ENCODE assay signal across 18 cellular contexts in the genomic region with DNA sequence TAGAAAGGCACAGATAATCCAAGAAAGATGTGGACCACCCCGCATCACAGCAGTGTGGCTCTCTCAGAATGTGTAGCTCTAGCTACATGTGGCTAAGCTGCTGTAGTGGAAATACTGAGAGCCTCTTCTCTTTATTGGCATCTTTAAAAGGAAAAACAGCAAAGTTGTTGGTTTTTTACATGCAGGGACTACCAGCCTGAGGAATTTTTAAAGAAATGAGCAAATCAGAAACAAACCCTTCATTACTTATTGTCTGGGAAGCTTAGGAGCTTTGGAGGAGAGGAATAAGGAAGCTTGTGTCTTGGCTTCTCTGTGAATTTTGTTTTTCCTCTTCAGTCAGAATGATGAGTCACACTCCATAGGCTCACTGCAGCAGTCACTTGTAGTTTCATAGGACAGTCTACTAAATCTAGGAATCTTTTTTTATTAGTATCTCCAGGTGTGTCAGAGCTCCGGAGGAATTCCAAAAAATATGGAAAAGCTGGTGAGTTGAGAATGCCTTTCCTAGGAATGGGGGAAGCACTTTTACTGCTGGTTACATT. TPM values are rescaled to one million over a fixed set of nuclear protein-coding genes. Genes with fewer than 3 reads are reported as not detected.
DNase-seq lines count a peak whose midpoint lies in the region; ATAC-seq and TF ChIP-seq lines count a peak whose summit lies in the region.
"Had no signal": no experiment of that assay in that cellular context is flagged by ENCODE, and none has a peak within 500 bp of the region (broad histone marks: within the 10 kb centered on the region; RNA-seq: fewer than 3 reads in every experiment).

No MANE protein-coding gene starts in this region.

- H3K9ac ChIP-seq in GM23248, result no peak overlapping the region
- no peak overlapping the region for H3K9ac ChIP-seq in SK-N-MC (ENCODE audit: insufficient read length)

- H3K27me3 ChIP-seq in GM23248 (replicated peaks; ENCODE audit: insufficient read depth) (no peaks in the 10 kb centered on the region), right atrium auricular region (no peaks in the 10 kb centered on the region)
- H3K27me3 ChIP-seq: hepatocyte, right lobe of liver had no signal

- DNase-seq in GM23248, result peak; percentile 69
- DNase-seq in SK-N-MC (ENCODE audit: low read depth, low spot score), result no peak
- DNase-seq in pons (ENCODE audit: low spot score), result peak; percentile 24
- DNase-seq in right atrium auricular region (ENCODE audit: low spot score), result no peak
- DNase-seq in NK-92 (lab: John Stamatoyannopoulos, UW; ENCODE audit: unreplicated experiment), result no peak
- DNase-seq: amygdala; Caco-2; effector memory CD4-positive, alpha-beta T cell; left colon; MV-4-11; natural killer cell; NCI-H2171 treated with DMSO at 0.1 percent for 48 hours; right lobe of liver; substantia nigra had no signal

- no peaks in the 10 kb centered on the region for H3K79me2 ChIP-seq in GM23248 (ENCODE audit: insufficient read depth)
- H3K79me2 ChIP-seq: hepatocyte had no signal

- ATAC-seq in esophagus mucosa, result peak; percentile 55
- no peak for ATAC-seq in HG03442 (IDR thresholded peaks at IDR 0.05; ENCODE audit: unreplicated experiment)
- ATAC-seq: left colon, natural killer cell, WTC11 had no signal

- TF ChIP-seq CTCF in right atrium auricular region (IDR thresholded peaks at IDR 0.05), result no peak

- no peaks in the 10 kb centered on the region for H4K20me1 ChIP-seq in GM23248 (ENCODE audit: insufficient read depth)

- no peaks in the 10 kb centered on the region for H3K36me3 ChIP-seq in GM23248 (ENCODE audit: low read depth)
- H3K36me3 ChIP-seq in SK-N-MC (ENCODE audit: insufficient read depth, low read length), result peaks cover 80% of the 10 kb centered on the region
- no peaks in the 10 kb centered on the region for H3K36me3 ChIP-seq in right atrium auricular region
- H3K36me3 ChIP-seq: right lobe of liver had no signal

- peak overlapping the region; percentile 54 for H3K27ac ChIP-seq in GM23248
- H3K27ac ChIP-seq in SK-N-MC, result peak overlapping the region; percentile 64; the same call in 1 of the 2 replicates
- no peak overlapping the region for H3K27ac ChIP-seq in right atrium auricular region
- H3K27ac ChIP-seq: hepatocyte, right lobe of liver had no signal

- H3K4me3 ChIP-seq in GM23248, result no peak overlapping the region
- no peak overlapping the region for H3K4me3 ChIP-seq in SK-N-MC
- H3K4me3 ChIP-seq in right atrium auricular region, result no peak overlapping the region
- H3K4me3 ChIP-seq: hepatocyte, right lobe of liver had no signal

- H3F3A ChIP-seq in GM23248 (ENCODE audit: insufficient read depth), result peaks cover 14% of the 10 kb centered on the region

- 82 to 91% methylated on average over 2 of the region's 2 CpGs for WGBS in GM23248 (ENCODE audit: low coverage in 1 of 2, low lambda C conversion rate in 2 of 2, missing lambda C conversion rate in 2 of 2), 2 experiments

- peak overlapping the region; percentile 48; the same call in 1 of the 2 replicates for H2AFZ ChIP-seq in GM23248
- H2AFZ ChIP-seq: hepatocyte had no signal

- H3K9me3 ChIP-seq in GM23248 (ENCODE audit: low read depth) (no peaks in the 10 kb centered on the region), SK-N-MC (ENCODE audit: low read depth, low read length) (no peaks in the 10 kb centered on the region), right atrium auricular region (no peaks in the 10 kb centered on the region)
- H3K9me3 ChIP-seq: Caco-2, right lobe of liver had no signal

- in situ Hi-C loops in GM23248 (cut with MboI), result no loop called here

- no peaks in the 10 kb centered on the region for H3K9me2 ChIP-seq in GM23248 (ENCODE audit: insufficient read depth)

- H3K4me1 ChIP-seq in GM23248 (ENCODE audit: insufficient read depth) (peaks cover 17% of the 10 kb centered on the region), right atrium auricular region (no peaks in the 10 kb centered on the region)
- H3K4me1 ChIP-seq: Caco-2 had no signal

- no peak overlapping the region for H3K4me2 ChIP-seq in GM23248 (ENCODE audit: unreplicated experiment)
- H3K4me2 ChIP-seq: hepatocyte had no signal

RNA-seq across cellular contexts. Expression of a gene that starts 27.5 kb away (rescaled TPM):
- total RNA-seq in GM23248 (2014; rRNA removed; shearing (Covaris generic)), result 57.7 and 66.7 TPM in 2 replicates
- 16.0 and 18.7 TPM in 2 replicates for polyA plus RNA-seq in GM23248 (2016; fragmentation: Nextera tagmentation; extraction: Ambion mirVana)
- 34.6 TPM for total RNA-seq in esophagus mucosa
- total RNA-seq in right atrium auricular region, result 10 to 100 TPM; 36.0 to 37.9 TPM

Comparison
In these comparisons a context has a peak if more than half of its experiments do, and no peak if none do; other contexts are left out.
1. DNase-seq: peak in GM23248 (single experiment) and pons (single experiment); none in SK-N-MC (single experiment), right atrium auricular region (single experiment) and NK-92 (single experiment).
2. H3K27ac ChIP-seq: peak in GM23248 (single experiment) and SK-N-MC (single experiment); none in right atrium auricular region (0 of 2).